Comparison of ENCODE assay signal across 1 cellular context in the genomic region with DNA sequence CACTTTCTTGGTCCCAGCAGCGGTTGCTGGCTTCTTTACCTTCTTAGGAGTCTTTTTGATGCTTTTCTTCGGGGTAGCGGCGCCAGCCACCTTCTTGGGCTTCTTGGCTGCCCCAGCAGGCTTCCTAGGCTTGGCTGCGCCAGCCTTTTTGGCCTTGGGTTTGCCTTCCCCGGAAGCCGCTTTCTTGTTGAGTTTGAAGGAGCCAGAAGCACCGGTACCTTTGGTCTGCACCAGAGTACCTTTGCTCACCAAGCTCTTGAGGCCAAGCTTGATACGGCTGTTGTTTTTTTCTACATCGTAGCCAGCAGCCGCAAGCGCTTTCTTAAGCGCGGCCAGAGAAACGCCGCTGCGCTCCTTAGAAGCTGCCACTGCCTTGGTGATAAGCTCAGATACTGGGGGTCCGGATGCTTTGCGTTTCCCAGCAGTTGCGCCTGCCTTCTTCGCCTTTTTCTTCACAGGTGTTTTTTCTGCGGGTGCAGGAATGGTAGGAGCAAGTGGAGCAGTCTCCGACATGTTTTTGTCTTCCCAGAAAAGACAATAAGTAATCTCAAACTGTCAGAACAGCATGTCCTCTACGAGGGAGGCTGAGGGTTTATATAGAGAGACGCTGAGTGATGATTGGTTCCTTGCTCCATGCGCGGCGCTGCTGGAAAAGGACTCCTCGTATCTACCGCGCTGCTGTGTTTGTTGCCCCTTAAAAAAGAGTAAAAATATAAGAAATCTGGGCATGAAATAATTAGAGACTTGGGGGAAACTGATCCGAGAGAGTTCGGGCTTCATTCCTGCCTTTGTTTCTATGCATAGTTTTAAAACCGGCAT.
A peak's percentile ranks its signal among the peaks of the same experiment; 100 is the strongest.
TF ChIP-seq lines count a peak whose summit lies in the region.

No MANE protein-coding gene starts in this region.

TF ChIP-seq in GM12878, 131 proteins besides CTCF, POLR2A, EP300 and RAD21 (continued from another document and continues in another):
- TF ChIP-seq CHD1 (IDR thresholded peaks at IDR 0.05; ENCODE audit: low read depth, low read length) (peak; percentile 95), JUND (IDR thresholded peaks at IDR 0.05; ENCODE audit: low read depth, low read length) (no peak), EZH2 (IDR thresholded peaks at IDR 0.05; ENCODE audit: borderline replicate concordance, control insufficient read depth, low read depth, low read length) (no peak), ZNF24 (IDR thresholded peaks at IDR 0.05) (peak; percentile 59; the same call in 1 of the 2 replicates), NR2F1 (conservative IDR thresholded peaks at IDR 0.05) (no peak), GATAD2B (conservative IDR thresholded peaks at IDR 0.05; ENCODE audit: low read depth) (no peak), ZSCAN29 (IDR thresholded peaks at IDR 0.05) (peak; percentile 67), SPI1 (IDR thresholded peaks at IDR 0.05; ENCODE audit: borderline replicate concordance, insufficient read depth, low read depth, low read length) (no peak), MYC (IDR thresholded peaks at IDR 0.05; ENCODE audit: insufficient read depth, insufficient read length, insufficient replicate concordance, low read length, severe bottlenecking) (no peak), KDM1A (IDR thresholded peaks at IDR 0.05; ENCODE audit: borderline replicate concordance) (no peak), CREB1 (IDR thresholded peaks at IDR 0.05; ENCODE audit: low read depth) (peak; percentile 19; the same call in 1 of the 2 replicates), RB1 (IDR thresholded peaks at IDR 0.05; ENCODE audit: borderline replicate concordance) (0 out of 2 replicates have a peak, but pooled peaks have one; percentile 83), GABPA (IDR thresholded peaks at IDR 0.05; ENCODE audit: low read depth) (no peak), BHLHE40 (IDR thresholded peaks at IDR 0.05; ENCODE audit: borderline replicate concordance in 1 of 2, low read depth in 2 of 2, low read length in 1 of 2) (peak in 1 of 2 experiments; percentile 38; a peak in 2 of 4 replicates), PAX8 (IDR thresholded peaks at IDR 0.05) (no peak), BACH1 (IDR thresholded peaks at IDR 0.05; ENCODE audit: borderline replicate concordance) (peak; percentile 93), ZNF217 (IDR thresholded peaks at IDR 0.05) (no peak), REST (IDR thresholded peaks at IDR 0.05; ENCODE audit: low read depth, low read length) (no peak), RBBP5 (conservative IDR thresholded peaks at IDR 0.05) (no peak; the same call in 1 of the 2 replicates), ZNF592 (IDR thresholded peaks at IDR 0.05) (no peak), ZNF622 (IDR thresholded peaks at IDR 0.05) (no peak), LARP7 (IDR thresholded peaks at IDR 0.05) (peak; percentile 92), EGR1 (IDR thresholded peaks at IDR 0.05; ENCODE audit: borderline replicate concordance in 1 of 2, low read depth in 2 of 2, low read length in 2 of 2) (peak; percentile 34 to 54), KLF5 (IDR thresholded peaks at IDR 0.05; ENCODE audit: partially characterized antibody) (peak; percentile 69), RCOR1 (conservative IDR thresholded peaks at IDR 0.05; ENCODE audit: low read depth, low read length) (peak; percentile 94; the same call in 1 of the 2 replicates), SUZ12 (IDR thresholded peaks at IDR 0.05; ENCODE audit: unreplicated experiment) (no peak), BRCA1 (IDR thresholded peaks at IDR 0.05; ENCODE audit: low read depth, low read length) (no peak; the same call in 1 of the 2 replicates), STAT3 (IDR thresholded peaks at IDR 0.05; ENCODE audit: low read depth, low read length) (no peak), PBX3 (IDR thresholded peaks at IDR 0.05; ENCODE audit: insufficient replicate concordance, low read depth, low read length) (peak; percentile 55), SREBF2 (IDR thresholded peaks at IDR 0.05; ENCODE audit: low read length) (no peak), MLLT1 (IDR thresholded peaks at IDR 0.05) (peak; percentile 100), RUNX3 (IDR thresholded peaks at IDR 0.05; ENCODE audit: low read length) (peak; percentile 57; the same call in 1 of the 2 replicates), MEF2B (IDR thresholded peaks at IDR 0.05; ENCODE audit: partially characterized antibody, poor library complexity, severe bottlenecking) (no peak), MTA3 (IDR thresholded peaks at IDR 0.05; ENCODE audit: borderline replicate concordance, low read length) (peak; percentile 74; the same call in 1 of the 2 replicates), BCL11A (IDR thresholded peaks at IDR 0.05; ENCODE audit: low read depth, low read length) (0 out of 2 replicates have a peak, but pooled peaks have one; percentile 37), NFIC (IDR thresholded peaks at IDR 0.05; ENCODE audit: low read depth, low read length) (peak; percentile 76; the same call in 1 of the 2 replicates), HDAC2 (IDR thresholded peaks at IDR 0.05) (no peak), ZNF274 (IDR thresholded peaks at IDR 0.05; ENCODE audit: insufficient read depth, insufficient read length) (no peak), SP1 (IDR thresholded peaks at IDR 0.05; ENCODE audit: low read depth, low read length) (peak; percentile 78), MXI1 (IDR thresholded peaks at IDR 0.05; ENCODE audit: low read depth, low read length) (peak; percentile 85), HCFC1 (IDR thresholded peaks at IDR 0.05; ENCODE audit: low read length) (peak; percentile 4; the same call in 1 of the 2 replicates), NR2C1 (IDR thresholded peaks at IDR 0.05) (no peak), IRF4 (IDR thresholded peaks at IDR 0.05; ENCODE audit: low read depth, low read length) (peak; percentile 25; the same call in 1 of the 2 replicates)
- TF ChIP-seq, protein P1, sequence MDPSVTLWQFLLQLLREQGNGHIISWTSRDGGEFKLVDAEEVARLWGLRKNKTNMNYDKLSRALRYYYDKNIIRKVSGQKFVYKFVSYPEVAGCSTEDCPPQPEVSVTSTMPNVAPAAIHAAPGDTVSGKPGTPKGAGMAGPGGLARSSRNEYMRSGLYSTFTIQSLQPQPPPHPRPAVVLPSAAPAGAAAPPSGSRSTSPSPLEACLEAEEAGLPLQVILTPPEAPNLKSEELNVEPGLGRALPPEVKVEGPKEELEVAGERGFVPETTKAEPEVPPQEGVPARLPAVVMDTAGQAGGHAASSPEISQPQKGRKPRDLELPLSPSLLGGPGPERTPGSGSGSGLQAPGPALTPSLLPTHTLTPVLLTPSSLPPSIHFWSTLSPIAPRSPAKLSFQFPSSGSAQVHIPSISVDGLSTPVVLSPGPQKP (IDR thresholded peaks at IDR 0.05; ENCODE audit: low read depth, low read length), result no peak
- TF ChIP-seq, protein P2, sequence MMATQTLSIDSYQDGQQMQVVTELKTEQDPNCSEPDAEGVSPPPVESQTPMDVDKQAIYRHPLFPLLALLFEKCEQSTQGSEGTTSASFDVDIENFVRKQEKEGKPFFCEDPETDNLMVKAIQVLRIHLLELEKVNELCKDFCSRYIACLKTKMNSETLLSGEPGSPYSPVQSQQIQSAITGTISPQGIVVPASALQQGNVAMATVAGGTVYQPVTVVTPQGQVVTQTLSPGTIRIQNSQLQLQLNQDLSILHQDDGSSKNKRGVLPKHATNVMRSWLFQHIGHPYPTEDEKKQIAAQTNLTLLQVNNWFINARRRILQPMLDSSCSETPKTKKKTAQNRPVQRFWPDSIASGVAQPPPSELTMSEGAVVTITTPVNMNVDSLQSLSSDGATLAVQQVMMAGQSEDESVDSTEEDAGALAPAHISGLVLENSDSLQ (IDR thresholded peaks at IDR 0.05), result peak; percentile 43; the same call in 1 of the 2 replicates
- TF ChIP-seq, protein P3, sequence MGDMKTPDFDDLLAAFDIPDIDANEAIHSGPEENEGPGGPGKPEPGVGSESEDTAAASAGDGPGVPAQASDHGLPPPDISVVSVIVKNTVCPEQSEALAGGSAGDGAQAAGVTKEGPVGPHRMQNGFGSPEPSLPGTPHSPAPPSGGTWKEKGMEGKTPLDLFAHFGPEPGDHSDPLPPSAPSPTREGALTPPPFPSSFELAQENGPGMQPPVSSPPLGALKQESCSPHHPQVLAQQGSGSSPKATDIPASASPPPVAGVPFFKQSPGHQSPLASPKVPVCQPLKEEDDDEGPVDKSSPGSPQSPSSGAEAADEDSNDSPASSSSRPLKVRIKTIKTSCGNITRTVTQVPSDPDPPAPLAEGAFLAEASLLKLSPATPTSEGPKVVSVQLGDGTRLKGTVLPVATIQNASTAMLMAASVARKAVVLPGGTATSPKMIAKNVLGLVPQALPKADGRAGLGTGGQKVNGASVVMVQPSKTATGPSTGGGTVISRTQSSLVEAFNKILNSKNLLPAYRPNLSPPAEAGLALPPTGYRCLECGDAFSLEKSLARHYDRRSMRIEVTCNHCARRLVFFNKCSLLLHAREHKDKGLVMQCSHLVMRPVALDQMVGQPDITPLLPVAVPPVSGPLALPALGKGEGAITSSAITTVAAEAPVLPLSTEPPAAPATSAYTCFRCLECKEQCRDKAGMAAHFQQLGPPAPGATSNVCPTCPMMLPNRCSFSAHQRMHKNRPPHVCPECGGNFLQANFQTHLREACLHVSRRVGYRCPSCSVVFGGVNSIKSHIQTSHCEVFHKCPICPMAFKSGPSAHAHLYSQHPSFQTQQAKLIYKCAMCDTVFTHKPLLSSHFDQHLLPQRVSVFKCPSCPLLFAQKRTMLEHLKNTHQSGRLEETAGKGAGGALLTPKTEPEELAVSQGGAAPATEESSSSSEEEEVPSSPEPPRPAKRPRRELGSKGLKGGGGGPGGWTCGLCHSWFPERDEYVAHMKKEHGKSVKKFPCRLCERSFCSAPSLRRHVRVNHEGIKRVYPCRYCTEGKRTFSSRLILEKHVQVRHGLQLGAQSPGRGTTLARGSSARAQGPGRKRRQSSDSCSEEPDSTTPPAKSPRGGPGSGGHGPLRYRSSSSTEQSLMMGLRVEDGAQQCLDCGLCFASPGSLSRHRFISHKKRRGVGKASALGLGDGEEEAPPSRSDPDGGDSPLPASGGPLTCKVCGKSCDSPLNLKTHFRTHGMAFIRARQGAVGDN (IDR thresholded peaks at IDR 0.05), result peak; percentile 99
